12 cellular contexts compared by ENCODE assay signal in genomic region chr1:102241431-102242338, GRCh38.
DNase-seq lines count a peak whose midpoint lies in the region; ATAC-seq lines count a peak whose summit lies in the region.
"Had no signal": no experiment of that assay in that cellular context is flagged by ENCODE, and none has a peak within 500 bp of the region (broad histone marks: within the 10 kb centered on the region; RNA-seq: fewer than 3 reads in every experiment).

No MANE protein-coding gene starts in this region.

- intact Hi-C loops in activated CD4-positive, alpha-beta T cell treated with anti-CD3 and anti-CD28 coated beads, Interleukin-2, amount 10 ng/mL, durations not matched to agents 24 days and 14 days (cut with micrococcal nuclease), result no loop called here
- intact Hi-C loops in Right ventricle myocardium superior (cut with DNase I), result no loop called here
- intact Hi-C loops in activated T-helper 2 cell treated with anti-CD3 and anti-CD28 coated beads, Interferon-gamma antibody, Interleukin-2, Interleukin-4, amounts not matched to agents 10 μg/mL and 5 μg/mL and 100 μg/mL, durations not matched to agents 14 hours and 24 hours and 36 hours (cut with micrococcal nuclease), result no loop called here

- no peak overlapping the region for H3K4me3 Mint-ChIP-seq in activated CD4-positive, alpha-beta T cell treated with anti-CD3 and anti-CD28 coated beads, Interleukin-2, amount 10 ng/mL, durations not matched to agents 24 days and 14 days
- H3K4me3 Mint-ChIP-seq in activated T-helper 2 cell treated with anti-CD3 and anti-CD28 coated beads, Interferon-gamma antibody, Interleukin-2, Interleukin-4, amounts not matched to agents 10 μg/mL and 5 μg/mL and 100 μg/mL, durations not matched to agents 14 hours and 24 hours and 36 hours (ENCODE audit: low read depth), result no peak overlapping the region

- H3K36me3 Mint-ChIP-seq in activated CD4-positive, alpha-beta T cell treated with anti-CD3 and anti-CD28 coated beads, Interleukin-2, amount 10 ng/mL, durations not matched to agents 24 days and 14 days (ENCODE audit: low read depth), result no peaks in the 10 kb centered on the region
- H3K36me3 Mint-ChIP-seq in activated naive CD4-positive, alpha-beta T cell treated with anti-CD3 and anti-CD28 coated beads, Interleukin-2, amount 50 U/mL, for 72 hours, result no peaks in the 10 kb centered on the region
- no peaks in the 10 kb centered on the region for H3K36me3 Mint-ChIP-seq in activated T-helper 2 cell treated with anti-CD3 and anti-CD28 coated beads, Interferon-gamma antibody, Interleukin-2, Interleukin-4, amounts not matched to agents 10 μg/mL and 5 μg/mL and 100 μg/mL, durations not matched to agents 14 hours and 24 hours and 36 hours (ENCODE audit: low read depth)

- H3K9me3 Mint-ChIP-seq in activated CD4-positive, alpha-beta T cell treated with anti-CD3 and anti-CD28 coated beads, Interleukin-2, amount 10 ng/mL, durations not matched to agents 24 days and 14 days, result no peaks in the 10 kb centered on the region
- peaks cover 0 to 4% of the 10 kb centered on the region in 2 donors for H3K9me3 Mint-ChIP-seq in activated naive CD4-positive, alpha-beta T cell treated with anti-CD3 and anti-CD28 coated beads, Interleukin-2, amount 50 U/mL, for 72 hours
- no peaks in the 10 kb centered on the region for H3K9me3 Mint-ChIP-seq in activated T-helper 2 cell treated with anti-CD3 and anti-CD28 coated beads, Interferon-gamma antibody, Interleukin-2, Interleukin-4, amounts not matched to agents 10 μg/mL and 5 μg/mL and 100 μg/mL, durations not matched to agents 14 hours and 24 hours and 36 hours

- no peaks in the 10 kb centered on the region for H3K27me3 Mint-ChIP-seq in activated CD4-positive, alpha-beta T cell treated with anti-CD3 and anti-CD28 coated beads, Interleukin-2, amount 10 ng/mL, durations not matched to agents 24 days and 14 days
- H3K27me3 Mint-ChIP-seq in activated T-helper 2 cell treated with anti-CD3 and anti-CD28 coated beads, Interferon-gamma antibody, Interleukin-2, Interleukin-4, amounts not matched to agents 10 μg/mL and 5 μg/mL and 100 μg/mL, durations not matched to agents 14 hours and 24 hours and 36 hours (ENCODE audit: low read depth), result no peaks in the 10 kb centered on the region

- ATAC-seq in GM19023 (IDR thresholded peaks at IDR 0.05; ENCODE audit: unreplicated experiment), result peak; percentile 71
- peak; percentile 46 for ATAC-seq in HG02588 (IDR thresholded peaks at IDR 0.05; ENCODE audit: unreplicated experiment)
- peak; percentile 76 for ATAC-seq in HG03342 (IDR thresholded peaks at IDR 0.05; ENCODE audit: unreplicated experiment)
- ATAC-seq in activated naive CD4-positive, alpha-beta T cell treated with anti-CD3 and anti-CD28 coated beads, Interleukin-2, amount 50 U/mL, for 72 hours, result no peak
- ATAC-seq in Right ventricle myocardium superior (ENCODE audit: poor library complexity), result no peak
- ATAC-seq: PC-3 had no signal

- DNase-seq in foreskin melanocyte (peak; percentile 28), Right ventricle myocardium superior (no peak)
- no peak for DNase-seq in activated CD4-positive, alpha-beta T cell treated with anti-CD3 and anti-CD28 coated beads, Interleukin-2, amount 10 ng/mL, durations not matched to agents 24 days and 14 days
- no peak for DNase-seq in activated naive CD4-positive, alpha-beta T cell treated with anti-CD3 and anti-CD28 coated beads, Interleukin-2, amount 50 U/mL, for 72 hours (ENCODE audit: low spot score in 2 of 2)
- DNase-seq in activated T-helper 2 cell treated with anti-CD3 and anti-CD28 coated beads, Interferon-gamma antibody, Interleukin-2, Interleukin-4, amounts not matched to agents 10 μg/mL and 5 μg/mL and 100 μg/mL, durations not matched to agents 14 hours and 24 hours and 36 hours (ENCODE audit: low spot score), result no peak
- DNase-seq: hippocampal formation, NCI-H1092 treated with DMSO at 0.1 percent for 48 hours, PC-3, tibial artery had no signal

- H3K4me1 Mint-ChIP-seq in activated CD4-positive, alpha-beta T cell treated with anti-CD3 and anti-CD28 coated beads, Interleukin-2, amount 10 ng/mL, durations not matched to agents 24 days and 14 days, result no peaks in the 10 kb centered on the region
- no peaks in the 10 kb centered on the region for H3K4me1 Mint-ChIP-seq in activated T-helper 2 cell treated with anti-CD3 and anti-CD28 coated beads, Interferon-gamma antibody, Interleukin-2, Interleukin-4, amounts not matched to agents 10 μg/mL and 5 μg/mL and 100 μg/mL, durations not matched to agents 14 hours and 24 hours and 36 hours (ENCODE audit: low read depth)

- no peak overlapping the region for H3K27ac Mint-ChIP-seq in activated CD4-positive, alpha-beta T cell treated with anti-CD3 and anti-CD28 coated beads, Interleukin-2, amount 10 ng/mL, durations not matched to agents 24 days and 14 days
- no peak overlapping the region for H3K27ac Mint-ChIP-seq in activated naive CD4-positive, alpha-beta T cell treated with anti-CD3 and anti-CD28 coated beads, Interleukin-2, amount 50 U/mL, for 72 hours
- H3K27ac Mint-ChIP-seq in activated T-helper 2 cell treated with anti-CD3 and anti-CD28 coated beads, Interferon-gamma antibody, Interleukin-2, Interleukin-4, amounts not matched to agents 10 μg/mL and 5 μg/mL and 100 μg/mL, durations not matched to agents 14 hours and 24 hours and 36 hours, result no peak overlapping the region

Comparison
In these comparisons a context has a peak if more than half of its experiments do, and no peak if none do; other contexts are left out.
1. ATAC-seq: peak in GM19023 (single experiment), HG02588 (single experiment) and HG03342 (single experiment); none in activated naive CD4-positive, alpha-beta T cell treated with anti-CD3 and anti-CD28 coated beads, Interleukin-2, amount 50 U/mL, for 72 hours (0 of 2) and Right ventricle myocardium superior (single experiment).